8 cellular contexts compared by ENCODE assay signal in genomic region chr3:48716982-48717746, GRCh38. TPM values are rescaled to one million over a fixed set of nuclear protein-coding genes. Genes with fewer than 3 reads are reported as not detected.
DNase-seq lines count a peak whose midpoint lies in the region; ATAC-seq and TF ChIP-seq lines count a peak whose summit lies in the region.

TSS of gene IP6K2 (minus strand) at chr3:48717221. CDS start at chr3:48695291, 21,930 bp downstream.

- H3K9me2 ChIP-seq in SU-DHL-6 (replicated peaks; ENCODE audit: insufficient read depth, low read length) = no peaks in the 10 kb centered on the region

- ATAC-seq in HG02678 (IDR thresholded peaks at IDR 0.05; ENCODE audit: unreplicated experiment) = peak; percentile 97
- ATAC-seq in activated naive CD8-positive, alpha-beta T cell treated with anti-CD3 and anti-CD28 coated beads, Interleukin-2, amount 10 ng/mL, durations not matched to agents 7 days and 5 days (ENCODE audit: low read depth) = peak; percentile 100

- peaks cover 23% of the 10 kb centered on the region for H3K4me1 Mint-ChIP-seq in activated naive CD8-positive, alpha-beta T cell treated with anti-CD3 and anti-CD28 coated beads, Interleukin-2, amount 10 ng/mL, durations not matched to agents 7 days and 5 days

- H3K9me3 Mint-ChIP-seq in activated naive CD8-positive, alpha-beta T cell treated with anti-CD3 and anti-CD28 coated beads, Interleukin-2, amount 10 ng/mL, durations not matched to agents 7 days and 5 days = no peaks in the 10 kb centered on the region

- peaks cover 15% of the 10 kb centered on the region for H3K36me3 Mint-ChIP-seq in activated naive CD8-positive, alpha-beta T cell treated with anti-CD3 and anti-CD28 coated beads, Interleukin-2, amount 10 ng/mL, durations not matched to agents 7 days and 5 days

- H3K27me3 ChIP-seq in SU-DHL-6 (ENCODE audit: low read length) = no peaks in the 10 kb centered on the region
- no peaks in the 10 kb centered on the region for H3K27me3 ChIP-seq in ovary
- H3K27me3 ChIP-seq in thyroid gland = no peaks in the 10 kb centered on the region

- intact Hi-C loops in head of caudate nucleus (cut with DNase I) (no loop called here), ovary (cut with DNase I) (no loop called here), thyroid gland (cut with DNase I) (no loop called here)

- DNase-seq in NCI-H128 (lab: John Stamatoyannopoulos, UW; ENCODE audit: unreplicated experiment) = peak; percentile 90
- peak; percentile 99 for DNase-seq in activated naive CD8-positive, alpha-beta T cell treated with anti-CD3 and anti-CD28 coated beads, Interleukin-2, amount 10 ng/mL, durations not matched to agents 7 days and 5 days
- peak; percentile 97 to 100 (median 99) for DNase-seq in head of caudate nucleus
- peak; percentile 99 for DNase-seq in ovary
- peak; percentile 99 for DNase-seq in thyroid gland

- peak within 1 kb of the TSS; percentile 99 for H3K4me3 Mint-ChIP-seq in activated naive CD8-positive, alpha-beta T cell treated with anti-CD3 and anti-CD28 coated beads, Interleukin-2, amount 10 ng/mL, durations not matched to agents 7 days and 5 days

- no peak for TF ChIP-seq EP300 in ovary (IDR thresholded peaks at IDR 0.05)

- peaks cover 4% of the 10 kb centered on the region; the same call in 1 of the 2 replicates for H3K36me3 ChIP-seq in SU-DHL-6 (ENCODE audit: low read length)
- no peaks in the 10 kb centered on the region for H3K36me3 ChIP-seq in ovary
- H3K36me3 ChIP-seq in thyroid gland = no peaks in the 10 kb centered on the region

- TF ChIP-seq POLR2A in GM10847 (IDR thresholded peaks at IDR 0.05; ENCODE audit: extremely low read depth, insufficient read length) (peak; percentile 75), ovary (IDR thresholded peaks at IDR 0.05) (peak; percentile 70), thyroid gland (IDR thresholded peaks at IDR 0.05) (peak in 1 of 2 donors; percentile 94)

- H3K9me3 ChIP-seq in SU-DHL-6 (ENCODE audit: insufficient read depth, low read length) (no peaks in the 10 kb centered on the region), ovary (no peaks in the 10 kb centered on the region), thyroid gland (no peaks in the 10 kb centered on the region)

- POLR2A ChIA-PET in activated naive CD8-positive, alpha-beta T cell treated with anti-CD3 and anti-CD28 coated beads, Interleukin-2, amount 10 ng/mL, durations not matched to agents 7 days and 5 days (lab: Charles Lee) = interaction anchor here (0.6 to 3.0 kb wide), 20 partner anchors 8 to 1057 kb away, joined by 3 to 12 read pairs (median 4); partner anchors contain the start of genes CDC25A, NCKIPSD, NDUFAF3 and PRKAR2A

- H3K27ac ChIP-seq in SU-DHL-6 (ENCODE audit: low read depth, low read length) = peak within 1 kb of the TSS; percentile 42
- peak within 1 kb of the TSS; percentile 35 to 58 for H3K27ac ChIP-seq in ovary
- peak within 1 kb of the TSS; percentile 8 to 89 (median 78) for H3K27ac ChIP-seq in thyroid gland

- peaks cover 21% of the 10 kb centered on the region for H3K27me3 Mint-ChIP-seq in activated naive CD8-positive, alpha-beta T cell treated with anti-CD3 and anti-CD28 coated beads, Interleukin-2, amount 10 ng/mL, durations not matched to agents 7 days and 5 days

- H3K9ac ChIP-seq in SU-DHL-6 (ENCODE audit: low read length) = peak within 1 kb of the TSS; percentile 94

- no peaks in the 10 kb centered on the region for H3F3A ChIP-seq in SU-DHL-6 (ENCODE audit: insufficient read depth)

- peak within 1 kb of the TSS; percentile 98 for H3K27ac Mint-ChIP-seq in activated naive CD8-positive, alpha-beta T cell treated with anti-CD3 and anti-CD28 coated beads, Interleukin-2, amount 10 ng/mL, durations not matched to agents 7 days and 5 days

- peaks cover 48% of the 10 kb centered on the region for H3K79me2 ChIP-seq in SU-DHL-6 (ENCODE audit: insufficient read depth, low read length)

- peak within 1 kb of the TSS; percentile 90 for H3K4me3 ChIP-seq in SU-DHL-6 (ENCODE audit: insufficient read depth, low read length, poor library complexity, severe bottlenecking)
- peak within 1 kb of the TSS; percentile 87 for H3K4me3 ChIP-seq in ovary
- H3K4me3 ChIP-seq in thyroid gland (replicated peaks in 1 of 3) = peak within 1 kb of the TSS; percentile 54 to 89 (median 79)

- no peaks in the 10 kb centered on the region for H4K20me1 ChIP-seq in SU-DHL-6 (ENCODE audit: low read depth, low read length)

- H3K4me2 ChIP-seq in SU-DHL-6 (ENCODE audit: low read depth, low read length, poor library complexity, severe bottlenecking) = peak within 1 kb of the TSS; percentile 70

- H2AFZ ChIP-seq in SU-DHL-6 (ENCODE audit: low read depth, low read length, severe bottlenecking) = peak within 1 kb of the TSS; percentile 91

- H3K4me1 ChIP-seq in ovary (ENCODE audit: insufficient read depth) (peaks cover 8% of the 10 kb centered on the region), thyroid gland (peaks cover 27 to 28% of the 10 kb centered on the region in 2 donors)

- 3% methylated on average over 38 of the region's 38 CpGs for WGBS in ovary, 3 donors
- 3 to 4% methylated on average over 34 to 37 of the region's 38 CpGs for WGBS in thyroid gland, 2 donors

- no peak for TF ChIP-seq CTCF in SU-DHL-6 (IDR thresholded peaks at IDR 0.05; ENCODE audit: insufficient read depth, low read length, poor library complexity, severe bottlenecking)
- TF ChIP-seq CTCF in ovary (IDR thresholded peaks at IDR 0.05) = no peak
- TF ChIP-seq CTCF in thyroid gland (IDR thresholded peaks at IDR 0.05) = no peak

RNA-seq across cellular contexts. Expression of gene IP6K2, which starts in this region (rescaled TPM):
- 10 to 100 TPM; 68.4 to 72.0 TPM for total RNA-seq in activated naive CD8-positive, alpha-beta T cell treated with anti-CD3 and anti-CD28 coated beads, Interleukin-2, amount 10 ng/mL, durations not matched to agents 7 days and 5 days
- 100 to 1,000 TPM in 2 of 7 donors, 10 to 100 TPM in 5; 51.8 to 132 (median 62.5) TPM for total RNA-seq in ovary
- polyA plus RNA-seq in ovary = 100 to 1,000 TPM; 114 to 119 TPM
- total RNA-seq in thyroid gland = 100 to 1,000 TPM in 2 of 4 donors, 10 to 100 TPM in 2; 64.3 to 145 (median 93.0) TPM

Comparison
In these comparisons a context has a peak if more than half of its experiments do, and no peak if none do; other contexts are left out.
1. Peak in every context shown above with its lines: DNase-seq, ATAC-seq, H3K4me3 ChIP-seq and H3K27ac ChIP-seq.